In the genomic region with DNA sequence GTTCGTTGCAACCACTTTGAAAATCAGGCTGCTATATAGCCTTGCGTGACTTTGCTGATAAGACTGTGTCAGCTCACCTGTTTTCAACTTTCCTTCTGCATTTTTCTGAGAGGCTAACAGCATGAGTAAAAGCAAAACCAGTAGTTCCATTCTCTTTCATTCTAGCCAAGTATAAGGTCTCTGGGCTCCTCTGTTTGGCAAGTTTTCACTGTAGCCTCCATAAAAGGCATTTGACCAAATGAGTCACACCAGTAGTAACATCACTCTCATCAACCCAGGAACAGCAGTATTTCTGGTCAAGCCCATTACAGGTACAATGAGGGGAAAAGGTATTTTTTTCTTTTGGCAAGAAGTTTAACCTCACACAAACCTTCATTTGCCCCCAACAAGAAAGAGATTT, we compare ENCODE assay signal across 27 cellular contexts.
A peak's percentile ranks its signal among the peaks of the same experiment; 100 is the strongest.
DNase-seq lines count a peak whose midpoint lies in the region; ATAC-seq, FAIRE-seq and TF ChIP-seq lines count a peak whose summit lies in the region.
"Had no signal": no experiment of that assay in that cellular context is flagged by ENCODE, and none has a peak within 500 bp of the region (broad histone marks: within the 10 kb centered on the region; RNA-seq: fewer than 3 reads in every experiment).

No MANE protein-coding gene starts in this region.

- TF ChIP-seq RAD21 in HepG2 (CRISPR knock-in tag; IDR thresholded peaks at IDR 0.05): no peak

- H4K20me1 ChIP-seq in mammary epithelial cell (ENCODE audit: insufficient read depth, low read length): no peaks in the 10 kb centered on the region
- H4K20me1 ChIP-seq in neural progenitor cell (ENCODE audit: low read depth): no peaks in the 10 kb centered on the region
- H4K20me1 ChIP-seq in HepG2 (ENCODE audit: insufficient read depth, low read length): no peaks in the 10 kb centered on the region

- H3K9me3 ChIP-seq in mammary epithelial cell (replicated peaks; ENCODE audit: insufficient read depth, low read length): no peaks in the 10 kb centered on the region
- peaks cover 8% of the 10 kb centered on the region for H3K9me3 ChIP-seq in neural progenitor cell (ENCODE audit: low read depth)
- no peaks in the 10 kb centered on the region for H3K9me3 ChIP-seq in prostate gland
- peaks cover 23% of the 10 kb centered on the region; the same call in 1 of the 2 replicates for H3K9me3 ChIP-seq in HepG2 (ENCODE audit: low read length)
- H3K9me3 ChIP-seq: testis, uterus had no signal

- BruUV-seq in mammary epithelial cell (replicated peaks; lab: Mats Ljungman, UMichigan) (no TSS peak), HepG2 (replicated peaks; lab: Mats Ljungman, UMichigan) (no TSS peak)

- H2AFZ ChIP-seq in mammary epithelial cell (ENCODE audit: low read depth, low read length): no peak overlapping the region
- peak overlapping the region; percentile 2 for H2AFZ ChIP-seq in neural progenitor cell (replicated peaks)
- no peak overlapping the region for H2AFZ ChIP-seq in HepG2 (ENCODE audit: low read length)
- H2AFZ ChIP-seq: GM23338, hepatocyte had no signal

- H3F3A ChIP-seq in neural progenitor cell (ENCODE audit: low read depth): no peaks in the 10 kb centered on the region

- H3K4me3 Mint-ChIP-seq in neural progenitor cell: no peak overlapping the region
- H3K4me3 Mint-ChIP-seq: activated B cell treated with CpG ODN at 0.5 μM for 24 hours; central memory CD8-positive, alpha-beta T cell; GM23338; stimulated activated memory B cell treated with anti-CD40 and anti-IgM and Interleukin-4, amounts not matched to agents 10 μg/mL and 1 μg/mL and 100 μg/mL, for 72 hours had no signal

- DNase-seq in GM12865 (ENCODE audit: low read depth) (peak; percentile 24), NCI-H226 (peak; percentile 27), mammary epithelial cell (peak; percentile 45), neural progenitor cell (ENCODE audit: low spot score) (no peak), cerebellar nuclear complex (lab: John Stamatoyannopoulos, UW) (no peak), prostate gland (ENCODE audit: low spot score) (no peak), HepG2 (ENCODE audit: low spot score) (no peak)
- DNase-seq: ACHN; activated B cell treated with CpG ODN at 0.5 μM for 24 hours; activated CD4-positive, alpha-beta T cell treated with anti-CD3 and anti-CD28 coated beads, Interleukin-2, amount 50 U/mL, for 4 hours; activated naive CD4-positive, alpha-beta T cell treated with anti-CD3 and anti-CD28 coated beads, Interleukin-2, amount 50 U/mL, for 16 hours; DMS79 treated with DMSO at 0.1 percent for 48 hours; NCI-H1105; NCI-H1930; occipital lobe; stimulated activated CD4-positive, alpha-beta T cell treated with anti-CD3 and anti-CD28 coated beads, Interleukin-2, amount 100 ng/mL, for 48 hours; testis; uterus had no signal

- TF ChIP-seq CTCF in GM12865 (IDR thresholded peaks at IDR 0.05; ENCODE audit: insufficient read depth, low read depth, low read length, missing control alignments) (no peak), mammary epithelial cell (conservative IDR thresholded peaks at IDR 0.05 in 1 of 2, IDR thresholded peaks at IDR 0.05 in 1 of 2; ENCODE audit: extremely low read depth in 1 of 2, insufficient read depth in 1 of 2, low read depth in 1 of 2, low read length in 2 of 2) (no peak), neural progenitor cell (IDR thresholded peaks at IDR 0.05) (no peak), prostate gland (IDR thresholded peaks at IDR 0.05) (no peak), HepG2 (CRISPR knock-in tag; IDR thresholded peaks at IDR 0.05) (no peak)

- no peaks in the 10 kb centered on the region for H3K4me1 ChIP-seq in mammary epithelial cell (ENCODE audit: insufficient read depth, low read length)
- no peaks in the 10 kb centered on the region for H3K4me1 ChIP-seq in neural progenitor cell
- H3K4me1 ChIP-seq in prostate gland (replicated peaks): no peaks in the 10 kb centered on the region
- no peaks in the 10 kb centered on the region for H3K4me1 ChIP-seq in HepG2 (ENCODE audit: insufficient read depth, low read length)
- H3K4me1 ChIP-seq: testis, uterus had no signal

- 100% methylated on average over 1 of the region's 2 CpGs for WGBS in mammary epithelial cell (ENCODE audit: low coverage, missing lambda C conversion rate)
- WGBS in prostate gland: 82% methylated on average over 2 of the region's 2 CpGs
- 0% methylated on average over 2 of the region's 2 CpGs for WGBS in HepG2 (ENCODE audit: low lambda C conversion rate)

- H3K4me2 ChIP-seq in mammary epithelial cell (ENCODE audit: insufficient read depth, low read depth, low read length) (no peak overlapping the region), neural progenitor cell (no peak overlapping the region), HepG2 (ENCODE audit: low read depth, low read length) (no peak overlapping the region)
- H3K4me2 ChIP-seq: GM23338, hepatocyte had no signal

- H3K9me3 Mint-ChIP-seq in neural progenitor cell: peaks cover 10% of the 10 kb centered on the region
- H3K9me3 Mint-ChIP-seq: GM23338 had no signal

- no peak overlapping the region for H3K27ac ChIP-seq in mammary epithelial cell (ENCODE audit: insufficient read depth, low read depth, low read length)
- H3K27ac ChIP-seq in neural progenitor cell: no peak overlapping the region
- no peak overlapping the region for H3K27ac ChIP-seq in prostate gland
- no peak overlapping the region for H3K27ac ChIP-seq in HepG2 (ENCODE audit: extremely low read length, insufficient read depth, low read length)
- H3K27ac ChIP-seq: C4-2B, epithelial cell of prostate, hepatocyte, RWPE1, testis, uterus had no signal

- no peaks in the 10 kb centered on the region for H3K36me3 ChIP-seq in mammary epithelial cell (ENCODE audit: insufficient read depth, low read length)
- H3K36me3 ChIP-seq in neural progenitor cell: no peaks in the 10 kb centered on the region
- no peaks in the 10 kb centered on the region for H3K36me3 ChIP-seq in prostate gland
- H3K36me3 ChIP-seq in HepG2 (replicated peaks in 1 of 2; ENCODE audit: control insufficient read depth in 1 of 2, insufficient read depth in 2 of 2, low read length in 2 of 2): no peaks in the 10 kb centered on the region
- H3K36me3 ChIP-seq: uterus had no signal

- POLR2A ChIA-PET in HepG2 (lab: Yijun Ruan, JAX): no interaction called here

- no peaks in the 10 kb centered on the region for H3K4me1 Mint-ChIP-seq in neural progenitor cell
- H3K4me1 Mint-ChIP-seq: activated B cell treated with CpG ODN at 0.5 μM for 24 hours; central memory CD8-positive, alpha-beta T cell; GM23338; stimulated activated memory B cell treated with anti-CD40 and anti-IgM and Interleukin-4, amounts not matched to agents 10 μg/mL and 1 μg/mL and 100 μg/mL, for 72 hours had no signal

- H3K27me3 ChIP-seq in mammary epithelial cell (ENCODE audit: insufficient read depth, low read length): no peaks in the 10 kb centered on the region
- no peaks in the 10 kb centered on the region for H3K27me3 ChIP-seq in neural progenitor cell
- no peaks in the 10 kb centered on the region for H3K27me3 ChIP-seq in prostate gland (replicated peaks; ENCODE audit: insufficient read depth)
- H3K27me3 ChIP-seq in HepG2 (ENCODE audit: control insufficient read depth in 1 of 2, insufficient read depth in 2 of 2, low read length in 2 of 2): no peaks in the 10 kb centered on the region
- H3K27me3 ChIP-seq: hepatocyte, testis, uterus had no signal

- TF ChIP-seq POLR2A in prostate gland (IDR thresholded peaks at IDR 0.05) (no peak), HepG2 (IDR thresholded peaks at IDR 0.05; ENCODE audit: insufficient read depth in 1 of 2, low read depth in 2 of 2, low read length in 2 of 2) (no peak)

- TF ChIP-seq EP300 in HepG2 (IDR thresholded peaks at IDR 0.05; ENCODE audit: low read depth in 2 of 2, low read length in 2 of 2) (no peak), HepG2 (CRISPR knock-in tag; IDR thresholded peaks at IDR 0.05; ENCODE audit: borderline replicate concordance) (no peak)

- no peak overlapping the region for H3K9ac ChIP-seq in mammary epithelial cell (ENCODE audit: insufficient read depth, low read length)
- no peak overlapping the region for H3K9ac ChIP-seq in neural progenitor cell
- H3K9ac ChIP-seq in HepG2 (ENCODE audit: insufficient read depth, low read depth, low read length): no peak overlapping the region

- no peaks in the 10 kb centered on the region for H3K27me3 Mint-ChIP-seq in neural progenitor cell (ENCODE audit: insufficient read depth, low read depth)
- H3K27me3 Mint-ChIP-seq: activated B cell treated with CpG ODN at 0.5 μM for 24 hours; central memory CD8-positive, alpha-beta T cell; stimulated activated memory B cell treated with anti-CD40 and anti-IgM and Interleukin-4, amounts not matched to agents 10 μg/mL and 1 μg/mL and 100 μg/mL, for 72 hours had no signal

- in situ Hi-C loops in mammary epithelial cell (cut with MboI; ENCODE audit: low sequenced_read_pairs in 2 of 2) (no loop called here), HepG2 (cut with HindIII; ENCODE audit: extremely low pct_ligation_motif_present, low pct_unique_long_range_greater_than_20kb) (no loop called here)

- CTCF ChIA-PET in mammary epithelial cell (lab: Charles Lee; ENCODE audit: low non-redundant PET) (no interaction called here), HepG2 (lab: Yijun Ruan, JAX; ENCODE audit: low intra/inter-chr PET ratio, low total read pairs) (no interaction called here)

- H3K4me3 ChIP-seq in GM12865 (ENCODE audit: low read depth, low read length) (no peak overlapping the region), mammary epithelial cell (replicated peaks in 1 of 3; ENCODE audit: insufficient read depth in 1 of 3, low read depth in 2 of 3, low read length in 3 of 3) (no peak overlapping the region), neural progenitor cell (no peak overlapping the region), prostate gland (no peak overlapping the region), HepG2 (replicated peaks in 1 of 3; ENCODE audit: insufficient read depth in 1 of 3, low read depth in 2 of 3, low read length in 3 of 3) (no peak overlapping the region)
- H3K4me3 ChIP-seq: GM23338, hepatocyte, testis, uterus had no signal

- intact Hi-C loops in mammary epithelial cell (cut with micrococcal nuclease) (no loop called here), prostate gland (cut with DNase I) (no loop called here), HepG2 (cut with micrococcal nuclease; ENCODE audit: unreplicated experiment) (no loop called here)

- no peak for FAIRE-seq in HepG2 (lab: Jason Lieb, UNC)
- FAIRE-seq: frontal cortex had no signal

- dilution Hi-C loops in mammary epithelial cell (cut with HindIII; ENCODE audit: low sequenced_read_pairs): no loop called here

- no peaks in the 10 kb centered on the region for H3K36me3 Mint-ChIP-seq in neural progenitor cell
- H3K36me3 Mint-ChIP-seq: stimulated activated memory B cell treated with anti-CD40 and anti-IgM and Interleukin-4, amounts not matched to agents 10 μg/mL and 1 μg/mL and 100 μg/mL, for 72 hours had no signal

- H3K27ac Mint-ChIP-seq in neural progenitor cell: no peak overlapping the region
- H3K27ac Mint-ChIP-seq: activated B cell treated with CpG ODN at 0.5 μM for 24 hours; GM23338; stimulated activated memory B cell treated with anti-CD40 and anti-IgM and Interleukin-4, amounts not matched to agents 10 μg/mL and 1 μg/mL and 100 μg/mL, for 72 hours had no signal

- H3K79me2 ChIP-seq in mammary epithelial cell (ENCODE audit: insufficient read depth, low read length): no peaks in the 10 kb centered on the region
- no peaks in the 10 kb centered on the region for H3K79me2 ChIP-seq in neural progenitor cell (ENCODE audit: low read depth)
- no peaks in the 10 kb centered on the region for H3K79me2 ChIP-seq in HepG2 (ENCODE audit: insufficient read depth, low read length)
- H3K79me2 ChIP-seq: hepatocyte had no signal

- ATAC-seq in HepG2 (no peak), GM19035 (IDR thresholded peaks at IDR 0.05; ENCODE audit: unreplicated experiment) (no peak)
- ATAC-seq: GM23338; stimulated activated memory B cell treated with anti-CD40 and anti-IgM and Interleukin-4, amounts not matched to agents 10 μg/mL and 1 μg/mL and 100 μg/mL, for 72 hours had no signal

Comparison
In these comparisons a context has a peak if more than half of its experiments do, and no peak if none do; other contexts are left out.
1. DNase-seq: peak in GM12865 (single experiment), NCI-H226 (single experiment) and mammary epithelial cell (single experiment); none in neural progenitor cell (single experiment), cerebellar nuclear complex (0 of 2), prostate gland (single experiment) and HepG2 (single experiment).